In the genomic region with DNA sequence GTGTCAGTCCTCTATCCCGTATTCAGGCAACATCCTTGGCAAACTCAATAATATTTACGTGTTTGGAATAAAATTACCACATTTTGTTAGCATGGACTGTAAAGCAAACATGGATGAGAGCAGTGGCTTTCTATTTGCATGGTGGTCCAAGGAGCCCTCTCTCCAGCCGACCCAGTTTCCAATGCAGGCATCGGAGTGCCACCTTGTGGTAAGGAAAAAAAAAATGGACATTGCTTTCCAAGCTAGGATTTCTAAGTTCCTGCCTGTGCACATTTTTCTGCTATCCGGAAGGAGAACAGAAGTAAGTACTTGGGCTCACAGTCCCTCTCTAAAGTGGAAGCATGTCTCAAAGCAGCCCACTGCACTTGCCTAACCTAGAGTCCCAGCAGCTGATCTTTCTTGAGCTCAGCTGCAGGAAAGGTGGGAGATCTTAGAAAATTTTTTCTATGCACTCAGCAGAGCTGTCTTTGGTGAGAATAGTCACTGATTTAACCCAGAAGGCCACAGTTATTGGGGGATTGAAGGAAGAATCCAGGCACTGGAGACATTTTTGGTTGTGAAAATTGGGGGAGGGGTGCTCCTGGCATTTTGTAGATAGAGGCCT, we compare ENCODE assay signal across 8 cellular contexts. TPM values are rescaled to one million over a fixed set of nuclear protein-coding genes. Genes with fewer than 3 reads are reported as not detected.
DNase-seq lines count a peak whose midpoint lies in the region; ATAC-seq and TF ChIP-seq lines count a peak whose summit lies in the region.

No MANE protein-coding gene starts in this region.

- H3F3A ChIP-seq in neural cell (ENCODE audit: insufficient read depth, low read length, poor library complexity, severe bottlenecking), result no peaks in the 10 kb centered on the region

- no peaks in the 10 kb centered on the region for H3K79me2 ChIP-seq in neural cell (replicated peaks; ENCODE audit: insufficient read depth, low read length)

- ATAC-seq in HG03442 (IDR thresholded peaks at IDR 0.05; ENCODE audit: unreplicated experiment), result no peak

- no peak overlapping the region for H3K4me2 ChIP-seq in neural cell (ENCODE audit: low read length)

- intact Hi-C loops in uterus (cut with DNase I; ENCODE audit: low total_unique reads), result no loop called here

- H4K20me1 ChIP-seq in neural cell (ENCODE audit: insufficient read depth), result no peaks in the 10 kb centered on the region

- peak; percentile 12 for DNase-seq in GM10266 (ENCODE audit: extremely low spot score)
- DNase-seq in NCI-H1105 (lab: John Stamatoyannopoulos, UW), result peak; percentile 16
- no peak for DNase-seq in brain microvascular endothelial cell
- DNase-seq in uterus, result no peak
- DNase-seq in activated CD8-positive, alpha-beta memory T cell treated with anti-CD3 and anti-CD28 coated beads, Interleukin-2, amount 50 U/mL, for 4 hours, result no peak
- no peak for DNase-seq in SKM-1 (lab: John Stamatoyannopoulos, UW; ENCODE audit: unreplicated experiment)

- no peak for TF ChIP-seq POLR2A in uterus (IDR thresholded peaks at IDR 0.05)

- H2AFZ ChIP-seq in neural cell (ENCODE audit: low read depth, low read length), result peak overlapping the region; percentile 27

- TF ChIP-seq EP300 in neural cell (conservative IDR thresholded peaks at IDR 0.05; ENCODE audit: poor library complexity, severe bottlenecking), result no peak

- H3K4me1 ChIP-seq in uterus, result no peaks in the 10 kb centered on the region

- in situ Hi-C loops in brain microvascular endothelial cell (cut with HindIII; ENCODE audit: low pct_ligation_motif_present, low sequenced_read_pairs), result no loop called here

- H3K4me3 ChIP-seq in brain microvascular endothelial cell (ENCODE audit: low read depth, low read length) (no peak overlapping the region), neural cell (ENCODE audit: low read length) (no peak overlapping the region), uterus (no peak overlapping the region)

- H3K9me3 ChIP-seq in neural cell (ENCODE audit: low read length) (no peaks in the 10 kb centered on the region), uterus (no peaks in the 10 kb centered on the region)

- H3K27me3 ChIP-seq in brain microvascular endothelial cell (replicated peaks) (no peaks in the 10 kb centered on the region), neural cell (ENCODE audit: insufficient read depth, low read depth, low read length) (no peaks in the 10 kb centered on the region), uterus (no peaks in the 10 kb centered on the region)

- no peaks in the 10 kb centered on the region for H3K9me2 ChIP-seq in neural cell (ENCODE audit: insufficient read depth, low read length)

- H3K27ac ChIP-seq in brain microvascular endothelial cell (no peak overlapping the region), neural cell (ENCODE audit: low read length) (no peak overlapping the region), uterus (no peak overlapping the region)

- no peak overlapping the region for H3K9ac ChIP-seq in neural cell (ENCODE audit: low read length)

- H3K36me3 ChIP-seq in brain microvascular endothelial cell (replicated peaks) (no peaks in the 10 kb centered on the region), neural cell (ENCODE audit: insufficient read depth, low read length) (no peaks in the 10 kb centered on the region), uterus (no peaks in the 10 kb centered on the region)

- TF ChIP-seq CTCF in GM10266 (IDR thresholded peaks at IDR 0.05; ENCODE audit: control insufficient read depth, insufficient read depth, low read depth, missing control alignments), result peak; percentile 28
- peak; percentile 50 for TF ChIP-seq CTCF in brain microvascular endothelial cell (IDR thresholded peaks at IDR 0.05; ENCODE audit: low read depth, low read length, missing control alignments)
- TF ChIP-seq CTCF in neural cell (IDR thresholded peaks at IDR 0.05; ENCODE audit: poor library complexity, severe bottlenecking), result peak; percentile 79
- TF ChIP-seq CTCF in uterus (IDR thresholded peaks at IDR 0.05), result no peak

- peak; percentile 81 for TF ChIP-seq RAD21 in neural cell (conservative IDR thresholded peaks at IDR 0.05)

TF ChIP-seq in neural cell, 6 proteins besides CTCF, POLR2A, EP300 and RAD21:
- TF ChIP-seq SMC3 (conservative IDR thresholded peaks at IDR 0.05; ENCODE audit: poor library complexity), result peak; percentile 83
- TF ChIP-seq, protein P1, sequence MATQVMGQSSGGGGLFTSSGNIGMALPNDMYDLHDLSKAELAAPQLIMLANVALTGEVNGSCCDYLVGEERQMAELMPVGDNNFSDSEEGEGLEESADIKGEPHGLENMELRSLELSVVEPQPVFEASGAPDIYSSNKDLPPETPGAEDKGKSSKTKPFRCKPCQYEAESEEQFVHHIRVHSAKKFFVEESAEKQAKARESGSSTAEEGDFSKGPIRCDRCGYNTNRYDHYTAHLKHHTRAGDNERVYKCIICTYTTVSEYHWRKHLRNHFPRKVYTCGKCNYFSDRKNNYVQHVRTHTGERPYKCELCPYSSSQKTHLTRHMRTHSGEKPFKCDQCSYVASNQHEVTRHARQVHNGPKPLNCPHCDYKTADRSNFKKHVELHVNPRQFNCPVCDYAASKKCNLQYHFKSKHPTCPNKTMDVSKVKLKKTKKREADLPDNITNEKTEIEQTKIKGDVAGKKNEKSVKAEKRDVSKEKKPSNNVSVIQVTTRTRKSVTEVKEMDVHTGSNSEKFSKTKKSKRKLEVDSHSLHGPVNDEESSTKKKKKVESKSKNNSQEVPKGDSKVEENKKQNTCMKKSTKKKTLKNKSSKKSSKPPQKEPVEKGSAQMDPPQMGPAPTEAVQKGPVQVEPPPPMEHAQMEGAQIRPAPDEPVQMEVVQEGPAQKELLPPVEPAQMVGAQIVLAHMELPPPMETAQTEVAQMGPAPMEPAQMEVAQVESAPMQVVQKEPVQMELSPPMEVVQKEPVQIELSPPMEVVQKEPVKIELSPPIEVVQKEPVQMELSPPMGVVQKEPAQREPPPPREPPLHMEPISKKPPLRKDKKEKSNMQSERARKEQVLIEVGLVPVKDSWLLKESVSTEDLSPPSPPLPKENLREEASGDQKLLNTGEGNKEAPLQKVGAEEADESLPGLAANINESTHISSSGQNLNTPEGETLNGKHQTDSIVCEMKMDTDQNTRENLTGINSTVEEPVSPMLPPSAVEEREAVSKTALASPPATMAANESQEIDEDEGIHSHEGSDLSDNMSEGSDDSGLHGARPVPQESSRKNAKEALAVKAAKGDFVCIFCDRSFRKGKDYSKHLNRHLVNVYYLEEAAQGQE (IDR thresholded peaks at IDR 0.05; ENCODE audit: borderline replicate concordance), result no peak

RNA-seq across cellular contexts. Expression of a gene that starts 46.0 kb away (rescaled TPM):
- polyA plus RNA-seq in neural cell, result 5.8 and 7.0 TPM in 2 replicates
- 16.2 and 16.8 TPM in 2 replicates for polyA minus RNA-seq in neural cell
- 10 to 100 TPM in 2 of 4 donors, 1 to 10 TPM in 2; 5.3 to 22.6 (median 15.9) TPM for total RNA-seq in uterus

Comparison
In these comparisons a context has a peak if more than half of its experiments do, and no peak if none do; other contexts are left out.
1. DNase-seq: peak in GM10266 (single experiment) and NCI-H1105 (single experiment); none in brain microvascular endothelial cell (single experiment), uterus (0 of 2), activated CD8-positive, alpha-beta memory T cell treated with anti-CD3 and anti-CD28 coated beads, Interleukin-2, amount 50 U/mL, for 4 hours (single experiment) and SKM-1 (single experiment).
2. CTCF ChIP-seq: peak in GM10266 (single experiment), brain microvascular endothelial cell (single experiment) and neural cell (single experiment); none in uterus (0 of 4).